In genomic region chr9:123548749-123549545, GRCh38 we compare ENCODE assay signal across 9 cellular contexts.
DNase-seq lines count a peak whose midpoint lies in the region; ATAC-seq and TF ChIP-seq lines count a peak whose summit lies in the region.
"Had no signal": no experiment of that assay in that cellular context is flagged by ENCODE, and none has a peak within 500 bp of the region (broad histone marks: within the 10 kb centered on the region; RNA-seq: fewer than 3 reads in every experiment).

No MANE protein-coding gene starts in this region.

- POLR2A ChIA-PET in activated CD8-positive, alpha-beta T cell treated with anti-CD3 and anti-CD28 coated beads for 36 hours (lab: Charles Lee): no interaction called here
- POLR2A ChIA-PET in activated CD8-positive, alpha-beta T cell treated with anti-CD3 and anti-CD28 coated beads, Interleukin-2, amount 10 ng/mL, durations not matched to agents 7 days and 5 days (lab: Charles Lee): no interaction called here

- no peak for TF ChIP-seq CTCF in activated CD8-positive, alpha-beta T cell treated with anti-CD3 and anti-CD28 coated beads for 36 hours (IDR thresholded peaks at IDR 0.05)

- peaks cover 24% of the 10 kb centered on the region for H3K4me1 Mint-ChIP-seq in activated CD8-positive, alpha-beta T cell treated with anti-CD3 and anti-CD28 coated beads for 36 hours (ENCODE audit: low read depth)
- no peaks in the 10 kb centered on the region for H3K4me1 Mint-ChIP-seq in activated CD8-positive, alpha-beta T cell treated with anti-CD3 and anti-CD28 coated beads, Interleukin-2, amount 10 ng/mL, durations not matched to agents 7 days and 5 days (ENCODE audit: low read depth)
- H3K4me1 Mint-ChIP-seq in activated T-cell treated with anti-CD3 and anti-CD28 coated beads, Interleukin-2, amount 50 U/mL, for 24 hours (ENCODE audit: low read depth): peaks cover 37% of the 10 kb centered on the region
- H3K4me1 Mint-ChIP-seq: IgD-negative memory B cell had no signal

- H3K27ac Mint-ChIP-seq in activated CD8-positive, alpha-beta T cell treated with anti-CD3 and anti-CD28 coated beads for 36 hours: peak overlapping the region; percentile 79
- no peak overlapping the region for H3K27ac Mint-ChIP-seq in activated CD8-positive, alpha-beta T cell treated with anti-CD3 and anti-CD28 coated beads, Interleukin-2, amount 10 ng/mL, durations not matched to agents 7 days and 5 days
- peak overlapping the region; percentile 88 for H3K27ac Mint-ChIP-seq in activated T-cell treated with anti-CD3 and anti-CD28 coated beads, Interleukin-2, amount 50 U/mL, for 24 hours

- CTCF ChIA-PET in activated CD8-positive, alpha-beta T cell treated with anti-CD3 and anti-CD28 coated beads for 36 hours (lab: Charles Lee): no interaction called here
- CTCF ChIA-PET in activated CD8-positive, alpha-beta T cell treated with anti-CD3 and anti-CD28 coated beads, Interleukin-2, amount 10 ng/mL, durations not matched to agents 7 days and 5 days (lab: Charles Lee): no interaction called here

- DNase-seq in activated CD8-positive, alpha-beta T cell treated with anti-CD3 and anti-CD28 coated beads for 36 hours: peak; percentile 87
- no peak for DNase-seq in activated CD8-positive, alpha-beta T cell treated with anti-CD3 and anti-CD28 coated beads, Interleukin-2, amount 10 ng/mL, durations not matched to agents 7 days and 5 days
- peak; percentile 68 for DNase-seq in activated T-cell treated with anti-CD3 and anti-CD28 coated beads, Interleukin-2, amount 50 U/mL, for 24 hours
- DNase-seq in medulla oblongata (ENCODE audit: extremely low spot score) (peak; percentile 26), NCI-H2171 treated with DMSO at 0.1 percent for 48 hours (lab: John Stamatoyannopoulos, UW) (no peak)
- peak; percentile 21 to 24 for DNase-seq in stimulated activated CD8-positive, alpha-beta memory T cell treated with anti-CD3 and anti-CD28 coated beads, Interleukin-7, amount 100 ng/mL, for 4 hours (ENCODE audit: low read depth in 2 of 2)

- H3K9me3 Mint-ChIP-seq in activated CD8-positive, alpha-beta T cell treated with anti-CD3 and anti-CD28 coated beads for 36 hours: no peaks in the 10 kb centered on the region
- no peaks in the 10 kb centered on the region for H3K9me3 Mint-ChIP-seq in activated CD8-positive, alpha-beta T cell treated with anti-CD3 and anti-CD28 coated beads, Interleukin-2, amount 10 ng/mL, durations not matched to agents 7 days and 5 days (ENCODE audit: insufficient read depth)
- no peaks in the 10 kb centered on the region for H3K9me3 Mint-ChIP-seq in activated T-cell treated with anti-CD3 and anti-CD28 coated beads, Interleukin-2, amount 50 U/mL, for 24 hours
- H3K9me3 Mint-ChIP-seq: IgD-negative memory B cell had no signal

- H3K4me3 Mint-ChIP-seq in activated CD8-positive, alpha-beta T cell treated with anti-CD3 and anti-CD28 coated beads for 36 hours: no peak overlapping the region
- no peak overlapping the region for H3K4me3 Mint-ChIP-seq in activated CD8-positive, alpha-beta T cell treated with anti-CD3 and anti-CD28 coated beads, Interleukin-2, amount 10 ng/mL, durations not matched to agents 7 days and 5 days
- peak overlapping the region; percentile 21 for H3K4me3 Mint-ChIP-seq in activated T-cell treated with anti-CD3 and anti-CD28 coated beads, Interleukin-2, amount 50 U/mL, for 24 hours
- H3K4me3 Mint-ChIP-seq: IgD-negative memory B cell had no signal

- no peaks in the 10 kb centered on the region for H3K27me3 Mint-ChIP-seq in activated CD8-positive, alpha-beta T cell treated with anti-CD3 and anti-CD28 coated beads for 36 hours
- H3K27me3 Mint-ChIP-seq in activated CD8-positive, alpha-beta T cell treated with anti-CD3 and anti-CD28 coated beads, Interleukin-2, amount 10 ng/mL, durations not matched to agents 7 days and 5 days (ENCODE audit: low read depth): no peaks in the 10 kb centered on the region
- H3K27me3 Mint-ChIP-seq in activated T-cell treated with anti-CD3 and anti-CD28 coated beads, Interleukin-2, amount 50 U/mL, for 24 hours: no peaks in the 10 kb centered on the region
- H3K27me3 Mint-ChIP-seq: IgD-negative memory B cell had no signal

- intact Hi-C loops in activated CD8-positive, alpha-beta T cell treated with anti-CD3 and anti-CD28 coated beads for 36 hours (cut with micrococcal nuclease): loop anchor here (10.0 kb wide), 1 partner anchor 456 kb away; no protein-coding TSS in a partner anchor

- ATAC-seq in activated CD8-positive, alpha-beta T cell treated with anti-CD3 and anti-CD28 coated beads for 36 hours: peak; percentile 91
- ATAC-seq in activated CD8-positive, alpha-beta T cell treated with anti-CD3 and anti-CD28 coated beads, Interleukin-2, amount 10 ng/mL, durations not matched to agents 7 days and 5 days: no peak
- ATAC-seq in HG03571 (IDR thresholded peaks at IDR 0.05; ENCODE audit: unreplicated experiment) (no peak), GM18520 (IDR thresholded peaks at IDR 0.05; ENCODE audit: unreplicated experiment) (no peak)

- peaks cover 2% of the 10 kb centered on the region for H3K36me3 Mint-ChIP-seq in activated CD8-positive, alpha-beta T cell treated with anti-CD3 and anti-CD28 coated beads for 36 hours (ENCODE audit: low read depth)
- H3K36me3 Mint-ChIP-seq in activated CD8-positive, alpha-beta T cell treated with anti-CD3 and anti-CD28 coated beads, Interleukin-2, amount 10 ng/mL, durations not matched to agents 7 days and 5 days (ENCODE audit: low read depth): peaks cover 2% of the 10 kb centered on the region
- peaks cover 2% of the 10 kb centered on the region for H3K36me3 Mint-ChIP-seq in activated T-cell treated with anti-CD3 and anti-CD28 coated beads, Interleukin-2, amount 50 U/mL, for 24 hours (ENCODE audit: low read depth)

Comparison
In these comparisons a context has a peak if more than half of its experiments do, and no peak if none do; other contexts are left out.
1. DNase-seq: peak in activated CD8-positive, alpha-beta T cell treated with anti-CD3 and anti-CD28 coated beads for 36 hours (single experiment), activated T-cell treated with anti-CD3 and anti-CD28 coated beads, Interleukin-2, amount 50 U/mL, for 24 hours (single experiment), medulla oblongata (single experiment) and stimulated activated CD8-positive, alpha-beta memory T cell treated with anti-CD3 and anti-CD28 coated beads, Interleukin-7, amount 100 ng/mL, for 4 hours (2 of 2); none in activated CD8-positive, alpha-beta T cell treated with anti-CD3 and anti-CD28 coated beads, Interleukin-2, amount 10 ng/mL, durations not matched to agents 7 days and 5 days (single experiment) and NCI-H2171 treated with DMSO at 0.1 percent for 48 hours (single experiment).